In genomic region chr9:76902395-76902794, GRCh38 we compare ENCODE assay signal across 2 cellular contexts.
TF ChIP-seq lines count a peak whose summit lies in the region.

No MANE protein-coding gene starts in this region.

TF ChIP-seq in GM23338, 12 proteins besides CTCF, POLR2A, EP300 and RAD21 (continued from another document):
- TF ChIP-seq, protein P1, sequence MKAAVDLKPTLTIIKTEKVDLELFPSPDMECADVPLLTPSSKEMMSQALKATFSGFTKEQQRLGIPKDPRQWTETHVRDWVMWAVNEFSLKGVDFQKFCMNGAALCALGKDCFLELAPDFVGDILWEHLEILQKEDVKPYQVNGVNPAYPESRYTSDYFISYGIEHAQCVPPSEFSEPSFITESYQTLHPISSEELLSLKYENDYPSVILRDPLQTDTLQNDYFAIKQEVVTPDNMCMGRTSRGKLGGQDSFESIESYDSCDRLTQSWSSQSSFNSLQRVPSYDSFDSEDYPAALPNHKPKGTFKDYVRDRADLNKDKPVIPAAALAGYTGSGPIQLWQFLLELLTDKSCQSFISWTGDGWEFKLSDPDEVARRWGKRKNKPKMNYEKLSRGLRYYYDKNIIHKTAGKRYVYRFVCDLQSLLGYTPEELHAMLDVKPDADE (IDR thresholded peaks at IDR 0.05): no peak
- TF ChIP-seq STAT1 (IDR thresholded peaks at IDR 0.05; ENCODE audit: unreplicated experiment) (no peak), REST (IDR thresholded peaks at IDR 0.05; ENCODE audit: unreplicated experiment) (no peak), ZNF462 (CRISPR knock-in tag; IDR thresholded peaks at IDR 0.05) (no peak), POLR2AphosphoS5 (IDR thresholded peaks at IDR 0.05; ENCODE audit: low read depth) (no peak), CREB1 (CRISPR knock-in tag; IDR thresholded peaks at IDR 0.05; ENCODE audit: low read depth) (no peak), JUNB (IDR thresholded peaks at IDR 0.05; ENCODE audit: unreplicated experiment) (no peak), EZH2phosphoT487 (IDR thresholded peaks at IDR 0.05; ENCODE audit: unreplicated experiment) (no peak)

TF ChIP-seq in WTC11, 78 proteins besides CTCF, POLR2A, EP300 and RAD21:
- TF ChIP-seq ZNF532 (CRISPR knock-in tag; IDR thresholded peaks at IDR 0.05; ENCODE audit: borderline replicate concordance): no peak
TF ChIP-seq in WTC11: peak in this region for 0.
